In the genomic region with DNA sequence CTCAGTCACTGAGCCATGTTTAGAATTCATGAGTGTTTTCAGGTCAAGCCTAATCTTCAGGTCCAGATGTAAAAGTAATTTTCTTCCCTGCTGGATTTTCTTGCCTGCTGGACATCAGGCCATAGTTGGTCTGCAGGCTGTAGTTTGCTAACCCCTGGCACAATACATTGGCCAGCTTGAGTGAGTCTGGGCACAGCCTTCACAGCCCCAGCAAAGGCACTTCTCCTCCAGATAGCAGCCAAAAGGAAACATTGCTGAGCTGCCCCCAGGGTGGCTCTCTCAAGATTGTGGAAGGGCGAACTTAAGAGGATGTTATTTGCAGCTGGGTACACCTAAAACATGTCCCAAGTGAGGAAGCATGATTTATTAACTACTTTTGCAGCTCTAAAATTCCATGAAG, we compare ENCODE assay signal across 1 cellular context.
TF ChIP-seq lines count a peak whose summit lies in the region.

No MANE protein-coding gene starts in this region.

TF ChIP-seq in WTC11, 78 proteins besides CTCF, POLR2A, EP300 and RAD21 (continued from another document):
- TF ChIP-seq, protein P1, sequence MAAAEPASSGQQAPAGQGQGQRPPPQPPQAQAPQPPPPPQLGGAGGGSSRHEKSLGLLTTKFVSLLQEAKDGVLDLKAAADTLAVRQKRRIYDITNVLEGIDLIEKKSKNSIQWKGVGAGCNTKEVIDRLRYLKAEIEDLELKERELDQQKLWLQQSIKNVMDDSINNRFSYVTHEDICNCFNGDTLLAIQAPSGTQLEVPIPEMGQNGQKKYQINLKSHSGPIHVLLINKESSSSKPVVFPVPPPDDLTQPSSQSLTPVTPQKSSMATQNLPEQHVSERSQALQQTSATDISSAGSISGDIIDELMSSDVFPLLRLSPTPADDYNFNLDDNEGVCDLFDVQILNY (CRISPR knock-in tag; IDR thresholded peaks at IDR 0.05), result no peak
- no peak for TF ChIP-seq MXD4 (CRISPR knock-in tag; IDR thresholded peaks at IDR 0.05; ENCODE audit: borderline replicate concordance)
